In the genomic region with DNA sequence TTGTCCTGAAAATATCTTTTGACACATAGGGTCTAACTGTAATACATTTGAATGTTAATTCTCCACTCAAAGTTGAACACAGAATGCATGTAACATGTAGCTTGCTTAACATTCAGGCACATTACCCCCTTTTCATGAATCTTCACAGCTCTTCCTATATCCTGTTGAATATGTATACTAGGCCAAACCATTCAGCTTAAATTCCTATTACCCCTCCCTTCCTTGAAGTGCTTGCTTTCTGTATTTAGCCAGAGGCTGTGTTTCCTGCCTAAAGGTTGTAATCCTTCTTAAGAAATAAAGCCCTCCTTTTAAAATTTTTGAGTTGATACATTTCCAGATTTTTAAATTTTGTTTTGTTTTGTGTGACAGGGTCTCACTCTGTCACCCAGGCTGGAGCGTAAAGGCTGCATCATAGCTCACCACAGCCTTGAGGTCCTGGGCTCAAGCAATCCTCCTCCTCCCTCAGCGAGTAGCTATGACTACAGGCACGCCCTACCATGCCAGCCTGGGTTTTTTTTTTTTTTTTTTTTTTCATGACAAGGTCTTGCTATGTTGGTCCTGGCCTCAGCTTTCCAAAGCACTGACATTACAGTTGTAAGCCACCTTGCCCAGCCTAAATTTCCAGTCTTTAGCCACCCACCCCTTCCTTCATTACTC, we compare ENCODE assay signal across 1 cellular context.
TF ChIP-seq lines count a peak whose summit lies in the region.

No MANE protein-coding gene starts in this region.

TF ChIP-seq in GM23338, 12 proteins besides CTCF, POLR2A, EP300 and RAD21 (continued from another document):
- TF ChIP-seq, protein P1, sequence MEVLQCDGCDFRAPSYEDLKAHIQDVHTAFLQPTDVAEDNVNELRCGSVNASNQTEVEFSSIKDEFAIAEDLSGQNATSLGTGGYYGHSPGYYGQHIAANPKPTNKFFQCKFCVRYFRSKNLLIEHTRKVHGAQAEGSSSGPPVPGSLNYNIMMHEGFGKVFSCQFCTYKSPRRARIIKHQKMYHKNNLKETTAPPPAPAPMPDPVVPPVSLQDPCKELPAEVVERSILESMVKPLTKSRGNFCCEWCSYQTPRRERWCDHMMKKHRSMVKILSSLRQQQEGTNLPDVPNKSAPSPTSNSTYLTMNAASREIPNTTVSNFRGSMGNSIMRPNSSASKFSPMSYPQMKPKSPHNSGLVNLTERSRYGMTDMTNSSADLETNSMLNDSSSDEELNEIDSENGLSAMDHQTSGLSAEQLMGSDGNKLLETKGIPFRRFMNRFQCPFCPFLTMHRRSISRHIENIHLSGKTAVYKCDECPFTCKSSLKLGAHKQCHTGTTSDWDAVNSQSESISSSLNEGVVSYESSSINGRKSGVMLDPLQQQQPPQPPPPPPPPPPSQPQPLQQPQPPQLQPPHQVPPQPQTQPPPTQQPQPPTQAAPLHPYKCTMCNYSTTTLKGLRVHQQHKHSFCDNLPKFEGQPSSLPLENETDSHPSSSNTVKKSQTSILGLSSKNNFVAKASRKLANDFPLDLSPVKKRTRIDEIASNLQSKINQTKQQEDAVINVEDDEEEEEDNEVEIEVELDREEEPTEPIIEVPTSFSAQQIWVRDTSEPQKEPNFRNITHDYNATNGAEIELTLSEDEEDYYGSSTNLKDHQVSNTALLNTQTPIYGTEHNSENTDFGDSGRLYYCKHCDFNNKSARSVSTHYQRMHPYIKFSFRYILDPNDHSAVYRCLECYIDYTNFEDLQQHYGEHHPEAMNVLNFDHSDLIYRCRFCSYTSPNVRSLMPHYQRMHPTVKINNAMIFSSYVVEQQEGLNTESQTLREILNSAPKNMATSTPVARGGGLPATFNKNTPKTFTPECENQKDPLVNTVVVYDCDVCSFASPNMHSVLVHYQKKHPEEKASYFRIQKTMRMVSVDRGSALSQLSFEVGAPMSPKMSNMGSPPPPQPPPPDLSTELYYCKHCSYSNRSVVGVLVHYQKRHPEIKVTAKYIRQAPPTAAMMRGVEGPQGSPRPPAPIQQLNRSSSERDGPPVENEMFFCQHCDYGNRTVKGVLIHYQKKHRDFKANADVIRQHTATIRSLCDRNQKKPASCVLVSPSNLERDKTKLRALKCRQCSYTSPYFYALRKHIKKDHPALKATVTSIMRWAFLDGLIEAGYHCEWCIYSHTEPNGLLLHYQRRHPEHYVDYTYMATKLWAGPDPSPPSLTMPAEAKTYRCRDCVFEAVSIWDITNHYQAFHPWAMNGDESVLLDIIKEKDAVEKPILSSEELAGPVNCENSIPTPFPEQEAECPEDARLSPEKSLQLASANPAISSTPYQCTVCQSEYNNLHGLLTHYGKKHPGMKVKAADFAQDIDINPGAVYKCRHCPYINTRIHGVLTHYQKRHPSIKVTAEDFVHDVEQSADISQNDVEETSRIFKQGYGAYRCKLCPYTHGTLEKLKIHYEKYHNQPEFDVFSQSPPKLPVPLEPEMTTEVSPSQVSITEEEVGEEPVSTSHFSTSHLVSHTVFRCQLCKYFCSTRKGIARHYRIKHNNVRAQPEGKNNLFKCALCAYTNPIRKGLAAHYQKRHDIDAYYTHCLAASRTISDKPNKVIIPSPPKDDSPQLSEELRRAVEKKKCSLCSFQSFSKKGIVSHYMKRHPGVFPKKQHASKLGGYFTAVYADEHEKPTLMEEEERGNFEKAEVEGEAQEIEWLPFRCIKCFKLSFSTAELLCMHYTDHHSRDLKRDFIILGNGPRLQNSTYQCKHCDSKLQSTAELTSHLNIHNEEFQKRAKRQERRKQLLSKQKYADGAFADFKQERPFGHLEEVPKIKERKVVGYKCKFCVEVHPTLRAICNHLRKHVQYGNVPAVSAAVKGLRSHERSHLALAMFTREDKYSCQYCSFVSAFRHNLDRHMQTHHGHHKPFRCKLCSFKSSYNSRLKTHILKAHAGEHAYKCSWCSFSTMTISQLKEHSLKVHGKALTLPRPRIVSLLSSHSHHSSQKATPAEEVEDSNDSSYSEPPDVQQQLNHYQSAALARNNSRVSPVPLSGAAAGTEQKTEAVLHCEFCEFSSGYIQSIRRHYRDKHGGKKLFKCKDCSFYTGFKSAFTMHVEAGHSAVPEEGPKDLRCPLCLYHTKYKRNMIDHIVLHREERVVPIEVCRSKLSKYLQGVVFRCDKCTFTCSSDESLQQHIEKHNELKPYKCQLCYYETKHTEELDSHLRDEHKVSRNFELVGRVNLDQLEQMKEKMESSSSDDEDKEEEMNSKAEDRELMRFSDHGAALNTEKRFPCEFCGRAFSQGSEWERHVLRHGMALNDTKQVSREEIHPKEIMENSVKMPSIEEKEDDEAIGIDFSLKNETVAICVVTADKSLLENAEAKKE (CRISPR knock-in tag; IDR thresholded peaks at IDR 0.05) = no peak
- no peak for TF ChIP-seq ZNF331 (CRISPR knock-in tag; IDR thresholded peaks at IDR 0.05; ENCODE audit: low read depth)
- TF ChIP-seq NANOG (IDR thresholded peaks at IDR 0.05; ENCODE audit: borderline replicate concordance) = no peak
- TF ChIP-seq EZH2 (IDR thresholded peaks at IDR 0.05; ENCODE audit: low read depth, unreplicated experiment) = no peak
TF ChIP-seq in GM23338: peak in this region for 0.
